Comparison of ENCODE assay signal across 27 cellular contexts in the genomic region with DNA sequence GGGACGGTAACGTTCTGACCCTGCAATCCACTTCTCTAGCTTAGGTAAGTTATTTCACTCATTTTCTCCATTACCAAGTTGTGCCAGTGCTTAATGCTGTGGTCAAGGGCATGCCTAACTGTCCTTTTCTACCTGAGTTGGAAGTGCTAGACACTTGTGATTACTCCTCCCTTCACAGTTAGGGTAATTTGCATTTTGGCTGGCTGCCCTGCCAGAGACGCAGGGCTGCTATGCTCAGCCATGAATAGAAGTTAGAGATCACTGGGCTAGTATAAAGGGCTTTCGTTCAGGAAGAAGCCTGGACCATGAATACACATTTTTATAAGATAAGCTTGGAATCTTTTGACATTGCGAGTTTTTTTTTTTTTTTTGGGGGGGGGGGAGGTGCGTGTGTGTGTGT.
DNase-seq lines count a peak whose midpoint lies in the region; ATAC-seq and TF ChIP-seq lines count a peak whose summit lies in the region.
"Had no signal": no experiment of that assay in that cellular context is flagged by ENCODE, and none has a peak within 500 bp of the region (broad histone marks: within the 10 kb centered on the region; RNA-seq: fewer than 3 reads in every experiment).

No MANE protein-coding gene starts in this region.

- H4K20me1 ChIP-seq in smooth muscle cell (ENCODE audit: low read depth), result no peaks in the 10 kb centered on the region

- H3K27me3 Mint-ChIP-seq in HFFc6 (ENCODE audit: insufficient read depth), result no peaks in the 10 kb centered on the region
- H3K27me3 Mint-ChIP-seq: activated CD4-positive, alpha-beta T cell treated with anti-CD3 and anti-CD28 coated beads for 36 hours; activated CD8-positive, alpha-beta memory T cell treated with anti-CD3 and anti-CD28 coated beads, Interleukin-2, amount 10 ng/mL, durations not matched to agents 7 days and 5 days; naive thymus-derived CD8-positive, alpha-beta T cell; stimulated activated memory B cell treated with anti-CD40 and anti-IgM and Interleukin-4, amounts not matched to agents 10 μg/mL and 1 μg/mL and 100 μg/mL, for 72 hours; T-cell had no signal

- no peaks in the 10 kb centered on the region for H3K36me3 Mint-ChIP-seq in HFFc6 (ENCODE audit: low read depth)
- H3K36me3 Mint-ChIP-seq: activated CD8-positive, alpha-beta memory T cell treated with anti-CD3 and anti-CD28 coated beads, Interleukin-2, amount 10 ng/mL, durations not matched to agents 7 days and 5 days; activated naive CD4-positive, alpha-beta T cell treated with anti-CD3 and anti-CD28 coated beads, Interleukin-2, amount 50 U/mL, for 72 hours; naive thymus-derived CD8-positive, alpha-beta T cell; stimulated activated memory B cell treated with anti-CD40 and anti-IgM and Interleukin-4, amounts not matched to agents 10 μg/mL and 1 μg/mL and 100 μg/mL, for 72 hours; T-cell had no signal

- H3K36me3 ChIP-seq in heart right ventricle (no peaks in the 10 kb centered on the region), smooth muscle cell (ENCODE audit: low read depth) (no peaks in the 10 kb centered on the region)
- H3K36me3 ChIP-seq: thoracic aorta had no signal

- ATAC-seq in heart right ventricle, result no peak
- ATAC-seq: activated CD4-positive, alpha-beta T cell treated with anti-CD3 and anti-CD28 coated beads for 36 hours; activated CD8-positive, alpha-beta memory T cell treated with anti-CD3 and anti-CD28 coated beads, Interleukin-2, amount 10 ng/mL, durations not matched to agents 7 days and 5 days; activated naive CD4-positive, alpha-beta T cell treated with anti-CD3 and anti-CD28 coated beads, Interleukin-2, amount 50 U/mL, for 72 hours; GM12878; left colon; naive thymus-derived CD8-positive, alpha-beta T cell; stimulated activated memory B cell treated with anti-CD40 and anti-IgM and Interleukin-4, amounts not matched to agents 10 μg/mL and 1 μg/mL and 100 μg/mL, for 72 hours; T-cell had no signal

- H3K4me3 ChIP-seq in heart right ventricle (no peak overlapping the region), smooth muscle cell (no peak overlapping the region)
- H3K4me3 ChIP-seq: GM12878, thoracic aorta had no signal

- H3K9me3 Mint-ChIP-seq in HFFc6, result no peaks in the 10 kb centered on the region
- H3K9me3 Mint-ChIP-seq: activated T-helper 1 cell treated with anti-CD3 and anti-CD28 coated beads, Interleukin-12 subunit alpha, Interleukin-12 subunit beta, Interleukin-2, Interleukin-4 antibody, amounts not matched to agents 30 ng/mL and 10 ng/mL and 1 ng/mL, durations not matched to agents 14 hours and 24 hours and 36 hours; stimulated activated memory B cell treated with anti-CD40 and anti-IgM and Interleukin-4, amounts not matched to agents 10 μg/mL and 1 μg/mL and 100 μg/mL, for 72 hours had no signal

- DNase-seq in COR-L47 (lab: John Stamatoyannopoulos, UW), result peak; percentile 26
- peak; percentile 43 for DNase-seq in NCI-H1105 (lab: John Stamatoyannopoulos, UW)
- peak; percentile 85 for DNase-seq in NCI-H69 (lab: John Stamatoyannopoulos, UW)
- DNase-seq in iPS-NIHi11 (ENCODE audit: low spot score), result peak; percentile 25
- DNase-seq in HFFc6, result no peak
- DNase-seq in heart right ventricle, result no peak
- DNase-seq in AG08396 (ENCODE audit: low spot score), result no peak
- DNase-seq in smooth muscle cell (lab: John Stamatoyannopoulos, UW; ENCODE audit: unreplicated experiment), result no peak
- DNase-seq: activated CD4-positive, alpha-beta T cell treated with anti-CD3 and anti-CD28 coated beads for 36 hours; activated CD8-positive, alpha-beta memory T cell treated with anti-CD3 and anti-CD28 coated beads, Interleukin-2, amount 10 ng/mL, durations not matched to agents 7 days and 5 days; cerebellar nuclear complex; foreskin melanocyte; hypothalamus; KBM-7; left colon; mesenchymal stem cell; MV-4-11; naive thymus-derived CD8-positive, alpha-beta T cell; NCI-H2227 treated with DMSO at 0.1 percent for 48 hours; SIG-M5; T-cell had no signal

- H3K4me1 Mint-ChIP-seq in HFFc6 (ENCODE audit: low read depth), result no peaks in the 10 kb centered on the region
- H3K4me1 Mint-ChIP-seq: activated CD4-positive, alpha-beta T cell treated with anti-CD3 and anti-CD28 coated beads for 36 hours; activated CD8-positive, alpha-beta memory T cell treated with anti-CD3 and anti-CD28 coated beads, Interleukin-2, amount 10 ng/mL, durations not matched to agents 7 days and 5 days; naive thymus-derived CD8-positive, alpha-beta T cell; stimulated activated memory B cell treated with anti-CD40 and anti-IgM and Interleukin-4, amounts not matched to agents 10 μg/mL and 1 μg/mL and 100 μg/mL, for 72 hours; T-cell had no signal

- H3K27ac ChIP-seq in heart right ventricle (no peak overlapping the region), smooth muscle cell (ENCODE audit: low read depth) (no peak overlapping the region)
- H3K27ac ChIP-seq: C4-2B, thoracic aorta had no signal

- no peak overlapping the region for H3K4me3 Mint-ChIP-seq in HFFc6
- H3K4me3 Mint-ChIP-seq: activated CD4-positive, alpha-beta T cell treated with anti-CD3 and anti-CD28 coated beads for 36 hours; activated CD8-positive, alpha-beta memory T cell treated with anti-CD3 and anti-CD28 coated beads, Interleukin-2, amount 10 ng/mL, durations not matched to agents 7 days and 5 days; activated T-helper 1 cell treated with anti-CD3 and anti-CD28 coated beads, Interleukin-12 subunit alpha, Interleukin-12 subunit beta, Interleukin-2, Interleukin-4 antibody, amounts not matched to agents 30 ng/mL and 10 ng/mL and 1 ng/mL, durations not matched to agents 14 hours and 24 hours and 36 hours; naive thymus-derived CD8-positive, alpha-beta T cell; stimulated activated memory B cell treated with anti-CD40 and anti-IgM and Interleukin-4, amounts not matched to agents 10 μg/mL and 1 μg/mL and 100 μg/mL, for 72 hours; T-cell had no signal

- TF ChIP-seq CTCF in HFFc6 (IDR thresholded peaks at IDR 0.05) (no peak), heart right ventricle (IDR thresholded peaks at IDR 0.05) (no peak), smooth muscle cell (IDR thresholded peaks at IDR 0.05; ENCODE audit: borderline replicate concordance, insufficient read depth, poor library complexity, severe bottlenecking) (no peak)

- H3K4me2 ChIP-seq in smooth muscle cell, result no peak overlapping the region

- H3K27ac Mint-ChIP-seq in HFFc6, result no peak overlapping the region
- H3K27ac Mint-ChIP-seq: activated CD4-positive, alpha-beta T cell treated with anti-CD3 and anti-CD28 coated beads for 36 hours; activated naive CD4-positive, alpha-beta T cell treated with anti-CD3 and anti-CD28 coated beads, Interleukin-2, amount 50 U/mL, for 72 hours; activated T-helper 1 cell treated with anti-CD3 and anti-CD28 coated beads, Interleukin-12 subunit alpha, Interleukin-12 subunit beta, Interleukin-2, Interleukin-4 antibody, amounts not matched to agents 30 ng/mL and 10 ng/mL and 1 ng/mL, durations not matched to agents 14 hours and 24 hours and 36 hours; naive thymus-derived CD8-positive, alpha-beta T cell; stimulated activated memory B cell treated with anti-CD40 and anti-IgM and Interleukin-4, amounts not matched to agents 10 μg/mL and 1 μg/mL and 100 μg/mL, for 72 hours; T-cell had no signal

- no peak overlapping the region for H2AFZ ChIP-seq in smooth muscle cell (ENCODE audit: low read depth)

- H3K4me1 ChIP-seq in heart right ventricle (no peaks in the 10 kb centered on the region), smooth muscle cell (ENCODE audit: low read depth) (no peaks in the 10 kb centered on the region)

- H3F3A ChIP-seq in smooth muscle cell (ENCODE audit: low read depth), result no peaks in the 10 kb centered on the region

- H3K27me3 ChIP-seq in heart right ventricle (no peaks in the 10 kb centered on the region), smooth muscle cell (ENCODE audit: low read depth) (no peaks in the 10 kb centered on the region)

- WGBS in heart right ventricle, 2 donors, result 22 to 26% methylated on average over 6 of the region's 6 CpGs
- 33% methylated on average over 5 of the region's 6 CpGs for WGBS in smooth muscle cell (ENCODE audit: low lambda C conversion rate)

- intact Hi-C loops in heart right ventricle (cut with DNase I), result no loop called here

- no peaks in the 10 kb centered on the region for H3K79me2 ChIP-seq in smooth muscle cell (ENCODE audit: low read depth)

- H3K9ac ChIP-seq in smooth muscle cell (ENCODE audit: low read depth), result no peak overlapping the region

- H3K9me3 ChIP-seq in heart right ventricle (no peaks in the 10 kb centered on the region), smooth muscle cell (replicated peaks; ENCODE audit: low read depth) (no peaks in the 10 kb centered on the region)
- H3K9me3 ChIP-seq: thoracic aorta had no signal

Comparison
In these comparisons a context has a peak if more than half of its experiments do, and no peak if none do; other contexts are left out.
1. DNase-seq: peak in COR-L47 (single experiment), NCI-H1105 (single experiment), NCI-H69 (single experiment) and iPS-NIHi11 (single experiment); none in HFFc6 (single experiment), heart right ventricle (0 of 2), AG08396 (single experiment) and smooth muscle cell (single experiment).